Comparison of ENCODE assay signal across 16 cellular contexts in genomic region chr13:97588993-97589392, GRCh38.
A peak's percentile ranks its signal among the peaks of the same experiment; 100 is the strongest.
DNase-seq lines count a peak whose midpoint lies in the region; ATAC-seq and TF ChIP-seq lines count a peak whose summit lies in the region.
"Had no signal": no experiment of that assay in that cellular context is flagged by ENCODE, and none has a peak within 500 bp of the region (broad histone marks: within the 10 kb centered on the region; RNA-seq: fewer than 3 reads in every experiment).

No MANE protein-coding gene starts in this region.

- H3K36me3 ChIP-seq in brain microvascular endothelial cell (replicated peaks) (no peaks in the 10 kb centered on the region), SJCRH30 (no peaks in the 10 kb centered on the region)
- H3K36me3 ChIP-seq: MG63 had no signal

- H3K27me3 Mint-ChIP-seq in H9 (ENCODE audit: low read depth), result no peaks in the 10 kb centered on the region

- H2AFZ ChIP-seq in H9 (ENCODE audit: low read length), result no peak overlapping the region

- no peak overlapping the region for H3K4ac ChIP-seq in H9 (ENCODE audit: low read depth, low read length)

- no peak overlapping the region for H2BK12ac ChIP-seq in H9 (ENCODE audit: insufficient read length, low read depth, low read length)

- in situ Hi-C loops in brain microvascular endothelial cell (cut with HindIII; ENCODE audit: low pct_ligation_motif_present, low sequenced_read_pairs), result no loop called here

- H3K79me2 ChIP-seq in H9 (ENCODE audit: insufficient read depth, low read length), result no peaks in the 10 kb centered on the region

- no peak for DNase-seq in H9
- no peak for DNase-seq in brain microvascular endothelial cell
- no peak for DNase-seq in foreskin keratinocyte
- DNase-seq in Ammon's horn (ENCODE audit: low spot score), result no peak
- DNase-seq in cortex of kidney (lab: John Stamatoyannopoulos, UW), result no peak
- DNase-seq in SJCRH30, result no peak
- DNase-seq: COR-L47, DMS79, KG1, MG63, NCI-H1105 treated with DMSO at 0.1 percent for 48 hours, NCI-H187 treated with DMSO at 0.1 percent for 48 hours, NCI-H510A treated with DMSO at 0.1 percent for 48 hours, OCI-M1 had no signal

- H3K23me2 ChIP-seq in H9 (ENCODE audit: insufficient read length, low read depth, low read length, poor library complexity, severe bottlenecking), result no peaks in the 10 kb centered on the region

- no peak overlapping the region for H2AK5ac ChIP-seq in H9 (ENCODE audit: insufficient read length, low read length)

- no peak overlapping the region for H3K56ac ChIP-seq in H9 (ENCODE audit: insufficient read length, low read depth, low read length)

- no peak overlapping the region for H3K23ac ChIP-seq in H9 (ENCODE audit: insufficient read length, low read depth, low read length)

- H3K27ac ChIP-seq in C4-2B (no peak overlapping the region), H9 (ENCODE audit: insufficient read length, low read depth, low read length) (no peak overlapping the region), brain microvascular endothelial cell (no peak overlapping the region), foreskin keratinocyte (no peak overlapping the region), SJCRH30 (no peak overlapping the region)

- no CpG with 5 or more reads among the region's 1 CpG for WGBS in H9 (ENCODE audit: extremely low coverage, insufficient read length, low lambda C conversion rate)

- ATAC-seq in foreskin keratinocyte, result no peak

- no peak overlapping the region for H3K4me3 Mint-ChIP-seq in H9
- H3K4me3 Mint-ChIP-seq: CD14-positive monocyte had no signal

- no peak overlapping the region for H4K8ac ChIP-seq in H9 (replicated peaks; ENCODE audit: insufficient read length, low read depth, low read length)

- H2BK20ac ChIP-seq in H9 (ENCODE audit: low read depth, low read length, poor library complexity, severe bottlenecking), result no peak overlapping the region

- H4K20me1 ChIP-seq in H9 (ENCODE audit: control insufficient read depth, insufficient read depth, insufficient read length), result no peaks in the 10 kb centered on the region

- H3K9ac ChIP-seq in H9 (ENCODE audit: extremely low read depth, insufficient read length, low read length), result no peak overlapping the region

- H4K5ac ChIP-seq in H9 (ENCODE audit: insufficient read length, low read depth, low read length), result no peak overlapping the region

- peaks cover 2% of the 10 kb centered on the region in 2 experiments; a peak in 1 of 4 replicates for H3K4me1 Mint-ChIP-seq in H9
- H3K4me1 Mint-ChIP-seq: CD14-positive monocyte had no signal

- no peak overlapping the region for H2BK5ac ChIP-seq in H9 (ENCODE audit: insufficient read length, low read length)

- H3K9me3 Mint-ChIP-seq in H9, result peaks cover 0 to 3% of the 10 kb centered on the region in 2 experiments; a peak in 2 of 5 replicates

- H3K18ac ChIP-seq in H9 (ENCODE audit: insufficient read length, low read depth, low read length), result no peak overlapping the region

- no peak overlapping the region for H4K91ac ChIP-seq in H9 (ENCODE audit: insufficient read length, low read depth, low read length)

- H3K36me3 Mint-ChIP-seq in H9 (ENCODE audit: insufficient read depth in 1 of 3, low read depth in 3 of 3), result peaks cover 0 to 3% (median 0%) of the 10 kb centered on the region in 3 experiments; a peak in 1 of 7 replicates
- H3K36me3 Mint-ChIP-seq: CD14-positive monocyte had no signal

- H2BK15ac ChIP-seq in H9 (ENCODE audit: low read depth, low read length), result no peak overlapping the region

- H3K4me1 ChIP-seq in H9 (ENCODE audit: insufficient read depth, low read length), result no peaks in the 10 kb centered on the region
- H3K4me1 ChIP-seq in foreskin keratinocyte, result no peaks in the 10 kb centered on the region
- H3K4me1 ChIP-seq in SJCRH30, result no peaks in the 10 kb centered on the region

- no peak overlapping the region for H3T11ph ChIP-seq in H9 (ENCODE audit: low read length)

- no peak overlapping the region for H3K27ac Mint-ChIP-seq in H9
- H3K27ac Mint-ChIP-seq: CD14-positive monocyte had no signal

- H3K9me3 ChIP-seq in H9 (ENCODE audit: control insufficient read depth, low read depth, low read length) (no peaks in the 10 kb centered on the region), SJCRH30 (replicated peaks) (no peaks in the 10 kb centered on the region)
- H3K9me3 ChIP-seq: MG63 had no signal

- TF ChIP-seq CTCF in C4-2B (conservative IDR thresholded peaks at IDR 0.05) (0 out of 2 replicates have a peak, but pooled peaks have one; percentile 8), H9 (conservative IDR thresholded peaks at IDR 0.05) (peak; percentile 51), brain microvascular endothelial cell (IDR thresholded peaks at IDR 0.05; ENCODE audit: low read depth, low read length, missing control alignments) (peak; percentile 18), foreskin keratinocyte (conservative IDR thresholded peaks at IDR 0.05) (peak; percentile 42)

- no peak overlapping the region for H3K14ac ChIP-seq in H9 (ENCODE audit: insufficient read depth, low read length)

- no peak overlapping the region for H3K4me2 ChIP-seq in H9 (ENCODE audit: insufficient read depth, insufficient read length, low read length)

- H3K4me3 ChIP-seq in brain microvascular endothelial cell (ENCODE audit: low read depth, low read length) (no peak overlapping the region), SJCRH30 (no peak overlapping the region)
- H3K4me3 ChIP-seq: MG63 had no signal

- H3K27me3 ChIP-seq in H9 (ENCODE audit: insufficient read depth, low read length) (no peaks in the 10 kb centered on the region), brain microvascular endothelial cell (replicated peaks) (no peaks in the 10 kb centered on the region), foreskin keratinocyte (no peaks in the 10 kb centered on the region), SJCRH30 (no peaks in the 10 kb centered on the region)
- H3K27me3 ChIP-seq: MG63 had no signal

- H2BK120ac ChIP-seq in H9 (ENCODE audit: low read depth, low read length, poor library complexity, severe bottlenecking), result no peak overlapping the region

- no peaks in the 10 kb centered on the region for H3K79me1 ChIP-seq in H9 (ENCODE audit: insufficient read depth, low read depth, low read length, poor library complexity, severe bottlenecking)
